ENCODE assay signal across 9 cellular contexts in the genomic region with DNA sequence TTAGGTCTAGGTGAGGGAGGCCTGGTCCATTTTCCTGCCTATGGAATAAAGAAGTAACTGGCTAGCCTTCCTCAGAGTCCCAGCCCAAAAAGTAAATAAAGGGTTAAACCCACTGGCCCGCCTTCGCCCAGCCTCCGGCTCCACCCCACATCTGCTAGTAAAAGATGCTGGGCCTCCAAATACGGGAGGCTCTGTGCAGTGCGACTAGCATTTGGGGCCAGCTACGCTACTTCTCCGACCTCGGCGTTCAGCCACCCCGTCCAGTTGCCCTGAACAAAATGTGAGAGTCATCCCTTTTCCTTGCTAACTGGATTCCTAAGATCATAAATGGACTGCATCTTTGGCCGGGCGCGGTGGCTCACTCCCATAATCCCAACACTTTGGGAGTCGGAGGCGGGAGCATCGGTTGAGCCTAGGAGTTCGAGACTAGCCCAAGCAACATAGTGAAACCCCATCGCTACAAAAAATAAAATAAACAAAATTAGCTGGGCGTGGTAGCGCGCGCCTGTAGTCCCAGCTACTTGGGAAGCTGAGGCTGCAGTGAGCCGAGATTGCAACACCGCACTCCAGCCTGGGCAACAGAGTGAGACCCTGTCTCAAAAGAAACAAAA. TPM values are rescaled to one million over a fixed set of nuclear protein-coding genes. Genes with fewer than 3 reads are reported as not detected.
DNase-seq lines count a peak whose midpoint lies in the region; ATAC-seq, FAIRE-seq and TF ChIP-seq lines count a peak whose summit lies in the region.
"Had no signal": no experiment of that assay in that cellular context is flagged by ENCODE, and none has a peak within 500 bp of the region (broad histone marks: within the 10 kb centered on the region; RNA-seq: fewer than 3 reads in every experiment).

No MANE protein-coding gene starts in this region.

- peaks cover 61% of the 10 kb centered on the region for H3K27me3 Mint-ChIP-seq in progenitor cell of endocrine pancreas

- intact Hi-C loops in left cardiac atrium (cut with DNase I): no loop called here

- peak; percentile 37 for FAIRE-seq in A204.1 (lab: Jason Lieb, UNC)

- POLR2A ChIA-PET in HEK293T (lab: Yijun Ruan, JAX): interaction anchor here (0.8 to 1.8 kb wide), 2 partner anchors 18 to 30 kb away, joined by 3 to 8 read pairs; no protein-coding TSS in a partner anchor

- TF ChIP-seq CTCF in progenitor cell of endocrine pancreas (IDR thresholded peaks at IDR 0.05; ENCODE audit: unreplicated experiment): no peak

- in situ Hi-C loops in SK-MEL-5 (cut with HindIII; ENCODE audit: low pct_unique_long_range_greater_than_20kb, low sequenced_read_pairs): no loop called here

- ATAC-seq in left cardiac atrium: peak; percentile 64 to 76

- H3K4me3 Mint-ChIP-seq in progenitor cell of endocrine pancreas (ENCODE audit: low read depth): peak overlapping the region; percentile 71

- peak; percentile 80 for DNase-seq in HEK293T (ENCODE audit: extremely low spot score)
- DNase-seq in SK-MEL-5 (ENCODE audit: low read depth, low spot score): peak; percentile 73
- DNase-seq in amygdala (lab: John Stamatoyannopoulos, UW): peak; percentile 25 to 92 (median 76)
- DNase-seq in left cardiac atrium: peak; percentile 74
- no peak for DNase-seq in progenitor cell of endocrine pancreas (ENCODE audit: low spot score, unreplicated experiment)
- DNase-seq in kidney tubule cell (ENCODE audit: low spot score): no peak
- DNase-seq in COR-L47 (lab: John Stamatoyannopoulos, UW): no peak

- CTCF ChIA-PET in HEK293T (lab: Yijun Ruan, JAX): interaction anchor here (0.7 to 2.5 kb wide), 4 partner anchors 10 to 1378 kb away, joined by 3 to 13 read pairs (median 5); no protein-coding TSS in a partner anchor

- no peaks in the 10 kb centered on the region for H3K9me3 Mint-ChIP-seq in progenitor cell of endocrine pancreas (ENCODE audit: low read depth)

- no peaks in the 10 kb centered on the region for H3K36me3 Mint-ChIP-seq in progenitor cell of endocrine pancreas (ENCODE audit: insufficient read depth)

- no peak overlapping the region for H3K27ac Mint-ChIP-seq in progenitor cell of endocrine pancreas

- H3K4me1 Mint-ChIP-seq in progenitor cell of endocrine pancreas (ENCODE audit: low read depth): peaks cover 5% of the 10 kb centered on the region

TF ChIP-seq in HEK293T, 16 proteins besides CTCF, POLR2A, EP300 and RAD21:
- TF ChIP-seq NFRKB (IDR thresholded peaks at IDR 0.05): no peak
- TF ChIP-seq BHLHE40 (IDR thresholded peaks at IDR 0.05; ENCODE audit: borderline replicate concordance): no peak
- TF ChIP-seq ARNT (IDR thresholded peaks at IDR 0.05): no peak
- no peak for TF ChIP-seq SUZ12 (IDR thresholded peaks at IDR 0.05)
- TF ChIP-seq LEF1 (IDR thresholded peaks at IDR 0.05; ENCODE audit: borderline replicate concordance): no peak
- peak; percentile 67 for TF ChIP-seq FOXM1 (IDR thresholded peaks at IDR 0.05; ENCODE audit: borderline replicate concordance)
- no peak for TF ChIP-seq SP1 (IDR thresholded peaks at IDR 0.05)
- no peak for TF ChIP-seq HDGF (IDR thresholded peaks at IDR 0.05; ENCODE audit: borderline replicate concordance)
- TF ChIP-seq, protein P1, sequence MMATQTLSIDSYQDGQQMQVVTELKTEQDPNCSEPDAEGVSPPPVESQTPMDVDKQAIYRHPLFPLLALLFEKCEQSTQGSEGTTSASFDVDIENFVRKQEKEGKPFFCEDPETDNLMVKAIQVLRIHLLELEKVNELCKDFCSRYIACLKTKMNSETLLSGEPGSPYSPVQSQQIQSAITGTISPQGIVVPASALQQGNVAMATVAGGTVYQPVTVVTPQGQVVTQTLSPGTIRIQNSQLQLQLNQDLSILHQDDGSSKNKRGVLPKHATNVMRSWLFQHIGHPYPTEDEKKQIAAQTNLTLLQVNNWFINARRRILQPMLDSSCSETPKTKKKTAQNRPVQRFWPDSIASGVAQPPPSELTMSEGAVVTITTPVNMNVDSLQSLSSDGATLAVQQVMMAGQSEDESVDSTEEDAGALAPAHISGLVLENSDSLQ (IDR thresholded peaks at IDR 0.05): no peak
- no peak for TF ChIP-seq TARDBP (IDR thresholded peaks at IDR 0.05)
- TF ChIP-seq FOXK2 (IDR thresholded peaks at IDR 0.05): no peak
- TF ChIP-seq L3MBTL2 (conservative IDR thresholded peaks at IDR 0.05): 0 out of 2 replicates have a peak, but pooled peaks have one; percentile 7
- no peak for TF ChIP-seq ELF4 (IDR thresholded peaks at IDR 0.05)
- no peak for TF ChIP-seq ZNF384 (IDR thresholded peaks at IDR 0.05)
- no peak for TF ChIP-seq FOXA1 (IDR thresholded peaks at IDR 0.05)
- TF ChIP-seq CTBP1 (IDR thresholded peaks at IDR 0.05; ENCODE audit: borderline replicate concordance): 0 out of 2 replicates have a peak, but pooled peaks have one; percentile 25
TF ChIP-seq in HEK293T: peak in this region for 3.

RNA-seq across cellular contexts. Expression of a gene that starts 0.9 kb away (rescaled TPM):
- total RNA-seq in SK-MEL-5 (2014; rRNA removed; shearing (Covaris generic)): 1.8 TPM in 2 replicates
- 7.8 and 8.5 TPM in 2 replicates for polyA plus RNA-seq in SK-MEL-5 (2015; cell fraction: cytosol; rRNA removed)
- 4.4 and 9.1 TPM in 2 replicates for polyA plus RNA-seq in SK-MEL-5 (2015; cell fraction: nucleus; rRNA removed)
- total RNA-seq in left cardiac atrium: 10 to 100 TPM; 10.7 to 15.9 TPM
- total RNA-seq in progenitor cell of endocrine pancreas: 5.4 and 6.4 TPM in 2 replicates

RNA-seq across cellular contexts. Expression of a gene that starts 34.1 kb away (rescaled TPM):
- total RNA-seq in SK-MEL-5 (2014; rRNA removed; shearing (Covaris generic)): 1.3 TPM in 1 of 2 replicates, not detected in the other
- polyA plus RNA-seq in SK-MEL-5 (2015; cell fraction: cytosol; rRNA removed): not detected in 2 replicates
- polyA plus RNA-seq in SK-MEL-5 (2015; cell fraction: nucleus; rRNA removed): not detected in 2 replicates
- not detected for total RNA-seq in left cardiac atrium
- total RNA-seq in progenitor cell of endocrine pancreas: 0.78 TPM in 1 of 2 replicates, not detected in the other
- total RNA-seq: epithelial cell of proximal tubule had no signal

RNA-seq across cellular contexts. Expression of a gene that starts 45.5 kb away (rescaled TPM):
- total RNA-seq in SK-MEL-5 (2014; rRNA removed; shearing (Covaris generic)): not detected in 2 replicates
- not detected in 2 replicates for polyA plus RNA-seq in SK-MEL-5 (2015; cell fraction: cytosol; rRNA removed)
- not detected in 2 replicates for polyA plus RNA-seq in SK-MEL-5 (2015; cell fraction: nucleus; rRNA removed)
- total RNA-seq in left cardiac atrium (not detected), progenitor cell of endocrine pancreas (0.84 and 1.1 TPM in 2 replicates)
- total RNA-seq: epithelial cell of proximal tubule had no signal

Comparison
In these comparisons a context has a peak if more than half of its experiments do, and no peak if none do; other contexts are left out.
1. DNase-seq: peak in HEK293T (single experiment), SK-MEL-5 (single experiment), amygdala (56 of 56) and left cardiac atrium (single experiment); none in progenitor cell of endocrine pancreas (single experiment), kidney tubule cell (single experiment) and COR-L47 (single experiment).